ENCODE assay signal across 11 cellular contexts in the genomic region with DNA sequence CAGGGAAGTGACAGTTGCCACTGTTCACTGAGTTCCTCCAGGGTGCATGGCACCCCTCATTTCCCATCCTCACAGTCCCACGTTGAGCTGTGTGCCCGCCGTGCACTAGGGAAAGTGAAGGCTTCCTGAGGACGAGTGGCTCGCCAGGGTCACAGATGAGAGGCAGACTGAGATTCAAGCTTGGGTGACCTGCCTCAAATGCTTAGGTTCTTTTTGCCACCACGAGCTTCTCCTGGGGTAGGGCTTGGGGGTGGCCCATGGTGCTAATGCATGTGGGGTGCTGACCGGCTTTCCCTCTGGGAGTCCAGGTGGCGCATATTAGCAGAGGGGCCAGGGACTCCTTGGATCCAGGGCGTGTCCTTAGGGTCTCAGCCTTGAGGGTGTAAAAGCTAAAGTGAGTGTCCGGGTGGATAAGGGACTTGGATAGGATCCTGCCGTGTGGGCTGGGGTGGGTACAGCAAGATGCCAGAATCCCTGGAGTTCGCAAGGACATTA. TPM values are rescaled to one million over a fixed set of nuclear protein-coding genes. Genes with fewer than 3 reads are reported as not detected.
DNase-seq lines count a peak whose midpoint lies in the region; ATAC-seq, FAIRE-seq and TF ChIP-seq lines count a peak whose summit lies in the region.
"Had no signal": no experiment of that assay in that cellular context is flagged by ENCODE, and none has a peak within 500 bp of the region (broad histone marks: within the 10 kb centered on the region; RNA-seq: fewer than 3 reads in every experiment).

No MANE protein-coding gene starts in this region.

- no peaks in the 10 kb centered on the region for H3K27me3 Mint-ChIP-seq in T-helper 1 cell treated with Interleukin-12 subunit alpha and Interleukin-12 subunit beta and Interleukin-4 antibody, amounts not matched to agents 30 μg/mL and 1 μg/mL, for 36 hours (ENCODE audit: low read depth)
- H3K27me3 Mint-ChIP-seq in stimulated activated naive B cell treated with anti-CD40 and anti-IgM and Interleukin-4, amounts not matched to agents 10 μg/mL and 1 μg/mL and 100 μg/mL, for 72 hours, result peaks cover 15 to 18% of the 10 kb centered on the region in 2 donors

- DNase-seq in T-helper 1 cell (no peak), SJCRH30 (no peak), NCI-H510A (lab: John Stamatoyannopoulos, UW) (no peak), GM12892 (ENCODE audit: insufficient read length) (no peak)
- no peak for DNase-seq in stimulated activated naive B cell treated with anti-CD40 and anti-IgM and Interleukin-4, amounts not matched to agents 10 μg/mL and 1 μg/mL and 100 μg/mL, for 72 hours
- DNase-seq: islet precursor cell, NCI-H1436 treated with DMSO at 0.1 percent for 48 hours had no signal

- H3K4me3 ChIP-seq in SJCRH30 (peak overlapping the region; percentile 67), gastroesophageal sphincter (peak overlapping the region; percentile 58 to 76)

- H3K36me3 Mint-ChIP-seq in T-helper 1 cell treated with Interleukin-12 subunit alpha and Interleukin-12 subunit beta and Interleukin-4 antibody, amounts not matched to agents 30 μg/mL and 1 μg/mL, for 36 hours (ENCODE audit: low read depth), result peaks cover 44% of the 10 kb centered on the region
- H3K36me3 Mint-ChIP-seq in stimulated activated naive B cell treated with anti-CD40 and anti-IgM and Interleukin-4, amounts not matched to agents 10 μg/mL and 1 μg/mL and 100 μg/mL, for 72 hours, result peaks cover 31 to 55% of the 10 kb centered on the region in 2 donors

- peak overlapping the region; percentile 75 for H3K27ac Mint-ChIP-seq in T-helper 1 cell treated with Interleukin-12 subunit alpha and Interleukin-12 subunit beta and Interleukin-4 antibody, amounts not matched to agents 30 μg/mL and 1 μg/mL, for 36 hours
- H3K27ac Mint-ChIP-seq in stimulated activated naive B cell treated with anti-CD40 and anti-IgM and Interleukin-4, amounts not matched to agents 10 μg/mL and 1 μg/mL and 100 μg/mL, for 72 hours, result peak overlapping the region; percentile 47

- H3K4me1 Mint-ChIP-seq in T-helper 1 cell treated with Interleukin-12 subunit alpha and Interleukin-12 subunit beta and Interleukin-4 antibody, amounts not matched to agents 30 μg/mL and 1 μg/mL, for 36 hours (ENCODE audit: low read depth), result peaks cover 51% of the 10 kb centered on the region
- H3K4me1 Mint-ChIP-seq in stimulated activated naive B cell treated with anti-CD40 and anti-IgM and Interleukin-4, amounts not matched to agents 10 μg/mL and 1 μg/mL and 100 μg/mL, for 72 hours, result peaks cover 20 to 31% of the 10 kb centered on the region in 2 donors

- ATAC-seq in gastroesophageal sphincter (no peak), HG03196 (IDR thresholded peaks at IDR 0.05; ENCODE audit: unreplicated experiment) (no peak)
- no peak for ATAC-seq in stimulated activated naive B cell treated with anti-CD40 and anti-IgM and Interleukin-4, amounts not matched to agents 10 μg/mL and 1 μg/mL and 100 μg/mL, for 72 hours (replicated peaks)

- TF ChIP-seq CTCF in gastroesophageal sphincter (IDR thresholded peaks at IDR 0.05), result no peak

- peaks cover 5% of the 10 kb centered on the region; the same call in 1 of the 2 replicates for H3K4me1 ChIP-seq in SJCRH30
- H3K4me1 ChIP-seq in gastroesophageal sphincter, result peaks cover 0 to 78% (median 55%) of the 10 kb centered on the region in 3 donors

- H3K36me3 ChIP-seq in SJCRH30 (peaks cover 34% of the 10 kb centered on the region), gastroesophageal sphincter (peaks cover 0 to 52% of the 10 kb centered on the region in 2 donors)

- no peak overlapping the region for H3K27ac ChIP-seq in SJCRH30
- H3K27ac ChIP-seq in gastroesophageal sphincter, result peak overlapping the region in 3 of 4 donors; percentile 90 to 91 (median 90)

- no peaks in the 10 kb centered on the region for H3K9me3 Mint-ChIP-seq in T-helper 1 cell treated with Interleukin-12 subunit alpha and Interleukin-12 subunit beta and Interleukin-4 antibody, amounts not matched to agents 30 μg/mL and 1 μg/mL, for 36 hours
- no peaks in the 10 kb centered on the region for H3K9me3 Mint-ChIP-seq in stimulated activated naive B cell treated with anti-CD40 and anti-IgM and Interleukin-4, amounts not matched to agents 10 μg/mL and 1 μg/mL and 100 μg/mL, for 72 hours

- H3K9me3 ChIP-seq in SJCRH30 (replicated peaks), result no peaks in the 10 kb centered on the region
- no peaks in the 10 kb centered on the region for H3K9me3 ChIP-seq in gastroesophageal sphincter

- H3K27me3 ChIP-seq in SJCRH30 (no peaks in the 10 kb centered on the region), gastroesophageal sphincter (no peaks in the 10 kb centered on the region)

- TF ChIP-seq EP300 in gastroesophageal sphincter (IDR thresholded peaks at IDR 0.05), result no peak

- H3K4me3 Mint-ChIP-seq in T-helper 1 cell treated with Interleukin-12 subunit alpha and Interleukin-12 subunit beta and Interleukin-4 antibody, amounts not matched to agents 30 μg/mL and 1 μg/mL, for 36 hours, result peak overlapping the region; percentile 88
- no peak overlapping the region for H3K4me3 Mint-ChIP-seq in stimulated activated naive B cell treated with anti-CD40 and anti-IgM and Interleukin-4, amounts not matched to agents 10 μg/mL and 1 μg/mL and 100 μg/mL, for 72 hours

- FAIRE-seq in GM12892 (lab: Jason Lieb, UNC), result no peak

- TF ChIP-seq POLR2A in gastroesophageal sphincter (IDR thresholded peaks at IDR 0.05) (no peak), GM12892 (IDR thresholded peaks at IDR 0.05; ENCODE audit: low read depth, low read length) (no peak)

- WGBS in gastroesophageal sphincter (ENCODE audit: low coverage in 1 of 2), 2 donors, result 85 to 93% methylated on average over 5 to 6 of the region's 12 CpGs

RNA-seq across cellular contexts. Expression of gene CALHM2, which starts 1.9 kb away (rescaled TPM):
- total RNA-seq in SJCRH30 (2014; rRNA removed; shearing (Covaris generic)), result 34.8 and 35.0 TPM in 2 replicates
- total RNA-seq in gastroesophageal sphincter, result 10 to 100 TPM; 30.8 to 69.3 (median 49.6) TPM
- 11.5 TPM for polyA plus RNA-seq in GM12892 (2012; ENCODE audit: missing spikeins)

RNA-seq across cellular contexts. Expression of gene CALHM1, which starts 8.5 kb away (rescaled TPM):
- total RNA-seq in SJCRH30 (2014; rRNA removed; shearing (Covaris generic)), result 0.02 and 0.13 TPM in 2 replicates
- not detected for total RNA-seq in gastroesophageal sphincter
- 0.53 TPM for polyA plus RNA-seq in GM12892 (2012; ENCODE audit: missing spikeins)
- polyA plus RNA-seq: AG04450 had no signal

RNA-seq across cellular contexts. Expression of gene CALHM3, which starts 28.8 kb away (rescaled TPM):
- total RNA-seq in SJCRH30 (2014; rRNA removed; shearing (Covaris generic)), result not detected in 2 replicates
- total RNA-seq in gastroesophageal sphincter, result not detected
- 0.47 TPM for polyA plus RNA-seq in GM12892 (2012; ENCODE audit: missing spikeins)
- polyA plus RNA-seq: AG04450 had no signal

RNA-seq across cellular contexts. Expression of gene NEURL1, which starts 43.3 kb away (rescaled TPM):
- 2.6 and 4.1 TPM in 2 replicates for total RNA-seq in SJCRH30 (2014; rRNA removed; shearing (Covaris generic))
- total RNA-seq in gastroesophageal sphincter, result under 1 TPM in 3 of 4 donors, not detected in 1; 0.15 to 0.27 (median 0.19) TPM
- polyA plus RNA-seq in GM12892 (2012; ENCODE audit: missing spikeins), result 0.36 TPM

RNA-seq across cellular contexts. Expression of gene PDCD11, which starts 53.8 kb away (rescaled TPM):
- total RNA-seq in SJCRH30 (2014; rRNA removed; shearing (Covaris generic)), result 76.1 and 80.0 TPM in 2 replicates
- 10 to 100 TPM; 14.3 to 21.7 (median 17.6) TPM for total RNA-seq in gastroesophageal sphincter
- 24.1 TPM for polyA plus RNA-seq in GM12892 (2012; ENCODE audit: missing spikeins)
